Comparison of ENCODE assay signal across 1 cellular context in genomic region chr2:98729652-98730051, GRCh38.
TF ChIP-seq lines count a peak whose summit lies in the region.

No MANE protein-coding gene starts in this region.

TF ChIP-seq in GM23338, 12 proteins besides CTCF, POLR2A, EP300 and RAD21 (continued from another document):
- TF ChIP-seq, protein P1, sequence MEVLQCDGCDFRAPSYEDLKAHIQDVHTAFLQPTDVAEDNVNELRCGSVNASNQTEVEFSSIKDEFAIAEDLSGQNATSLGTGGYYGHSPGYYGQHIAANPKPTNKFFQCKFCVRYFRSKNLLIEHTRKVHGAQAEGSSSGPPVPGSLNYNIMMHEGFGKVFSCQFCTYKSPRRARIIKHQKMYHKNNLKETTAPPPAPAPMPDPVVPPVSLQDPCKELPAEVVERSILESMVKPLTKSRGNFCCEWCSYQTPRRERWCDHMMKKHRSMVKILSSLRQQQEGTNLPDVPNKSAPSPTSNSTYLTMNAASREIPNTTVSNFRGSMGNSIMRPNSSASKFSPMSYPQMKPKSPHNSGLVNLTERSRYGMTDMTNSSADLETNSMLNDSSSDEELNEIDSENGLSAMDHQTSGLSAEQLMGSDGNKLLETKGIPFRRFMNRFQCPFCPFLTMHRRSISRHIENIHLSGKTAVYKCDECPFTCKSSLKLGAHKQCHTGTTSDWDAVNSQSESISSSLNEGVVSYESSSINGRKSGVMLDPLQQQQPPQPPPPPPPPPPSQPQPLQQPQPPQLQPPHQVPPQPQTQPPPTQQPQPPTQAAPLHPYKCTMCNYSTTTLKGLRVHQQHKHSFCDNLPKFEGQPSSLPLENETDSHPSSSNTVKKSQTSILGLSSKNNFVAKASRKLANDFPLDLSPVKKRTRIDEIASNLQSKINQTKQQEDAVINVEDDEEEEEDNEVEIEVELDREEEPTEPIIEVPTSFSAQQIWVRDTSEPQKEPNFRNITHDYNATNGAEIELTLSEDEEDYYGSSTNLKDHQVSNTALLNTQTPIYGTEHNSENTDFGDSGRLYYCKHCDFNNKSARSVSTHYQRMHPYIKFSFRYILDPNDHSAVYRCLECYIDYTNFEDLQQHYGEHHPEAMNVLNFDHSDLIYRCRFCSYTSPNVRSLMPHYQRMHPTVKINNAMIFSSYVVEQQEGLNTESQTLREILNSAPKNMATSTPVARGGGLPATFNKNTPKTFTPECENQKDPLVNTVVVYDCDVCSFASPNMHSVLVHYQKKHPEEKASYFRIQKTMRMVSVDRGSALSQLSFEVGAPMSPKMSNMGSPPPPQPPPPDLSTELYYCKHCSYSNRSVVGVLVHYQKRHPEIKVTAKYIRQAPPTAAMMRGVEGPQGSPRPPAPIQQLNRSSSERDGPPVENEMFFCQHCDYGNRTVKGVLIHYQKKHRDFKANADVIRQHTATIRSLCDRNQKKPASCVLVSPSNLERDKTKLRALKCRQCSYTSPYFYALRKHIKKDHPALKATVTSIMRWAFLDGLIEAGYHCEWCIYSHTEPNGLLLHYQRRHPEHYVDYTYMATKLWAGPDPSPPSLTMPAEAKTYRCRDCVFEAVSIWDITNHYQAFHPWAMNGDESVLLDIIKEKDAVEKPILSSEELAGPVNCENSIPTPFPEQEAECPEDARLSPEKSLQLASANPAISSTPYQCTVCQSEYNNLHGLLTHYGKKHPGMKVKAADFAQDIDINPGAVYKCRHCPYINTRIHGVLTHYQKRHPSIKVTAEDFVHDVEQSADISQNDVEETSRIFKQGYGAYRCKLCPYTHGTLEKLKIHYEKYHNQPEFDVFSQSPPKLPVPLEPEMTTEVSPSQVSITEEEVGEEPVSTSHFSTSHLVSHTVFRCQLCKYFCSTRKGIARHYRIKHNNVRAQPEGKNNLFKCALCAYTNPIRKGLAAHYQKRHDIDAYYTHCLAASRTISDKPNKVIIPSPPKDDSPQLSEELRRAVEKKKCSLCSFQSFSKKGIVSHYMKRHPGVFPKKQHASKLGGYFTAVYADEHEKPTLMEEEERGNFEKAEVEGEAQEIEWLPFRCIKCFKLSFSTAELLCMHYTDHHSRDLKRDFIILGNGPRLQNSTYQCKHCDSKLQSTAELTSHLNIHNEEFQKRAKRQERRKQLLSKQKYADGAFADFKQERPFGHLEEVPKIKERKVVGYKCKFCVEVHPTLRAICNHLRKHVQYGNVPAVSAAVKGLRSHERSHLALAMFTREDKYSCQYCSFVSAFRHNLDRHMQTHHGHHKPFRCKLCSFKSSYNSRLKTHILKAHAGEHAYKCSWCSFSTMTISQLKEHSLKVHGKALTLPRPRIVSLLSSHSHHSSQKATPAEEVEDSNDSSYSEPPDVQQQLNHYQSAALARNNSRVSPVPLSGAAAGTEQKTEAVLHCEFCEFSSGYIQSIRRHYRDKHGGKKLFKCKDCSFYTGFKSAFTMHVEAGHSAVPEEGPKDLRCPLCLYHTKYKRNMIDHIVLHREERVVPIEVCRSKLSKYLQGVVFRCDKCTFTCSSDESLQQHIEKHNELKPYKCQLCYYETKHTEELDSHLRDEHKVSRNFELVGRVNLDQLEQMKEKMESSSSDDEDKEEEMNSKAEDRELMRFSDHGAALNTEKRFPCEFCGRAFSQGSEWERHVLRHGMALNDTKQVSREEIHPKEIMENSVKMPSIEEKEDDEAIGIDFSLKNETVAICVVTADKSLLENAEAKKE (CRISPR knock-in tag; IDR thresholded peaks at IDR 0.05) = no peak
- TF ChIP-seq STAT1 (IDR thresholded peaks at IDR 0.05; ENCODE audit: unreplicated experiment) (no peak), POLR2AphosphoS5 (IDR thresholded peaks at IDR 0.05; ENCODE audit: low read depth) (no peak)
